In genomic region chr1:211514030-211514754, GRCh38 we compare ENCODE assay signal across 8 cellular contexts. TPM values are rescaled to one million over a fixed set of nuclear protein-coding genes. Genes with fewer than 3 reads are reported as not detected.
DNase-seq lines count a peak whose midpoint lies in the region; ATAC-seq, FAIRE-seq and TF ChIP-seq lines count a peak whose summit lies in the region.

No MANE protein-coding gene starts in this region.

- TF ChIP-seq POLR2A in suprapubic skin (IDR thresholded peaks at IDR 0.05): no peak

- H3K4me1 ChIP-seq in RWPE2 (ENCODE audit: insufficient read depth, poor library complexity, severe bottlenecking) (no peaks in the 10 kb centered on the region), foreskin keratinocyte (no peaks in the 10 kb centered on the region), suprapubic skin (peaks cover 26% of the 10 kb centered on the region)

- H3K9me3 ChIP-seq in RWPE2 (ENCODE audit: severe bottlenecking) (no peaks in the 10 kb centered on the region), suprapubic skin (no peaks in the 10 kb centered on the region)

- no peaks in the 10 kb centered on the region for H3K36me3 Mint-ChIP-seq in activated T-helper 17 cell treated with anti-CD3 and anti-CD28 coated beads, Interleukin-2, amount 50 U/mL, for 72 hours (ENCODE audit: low read depth)

- H3K36me3 ChIP-seq in H7 (replicated peaks; ENCODE audit: control insufficient read depth, insufficient read depth, low read length): no peaks in the 10 kb centered on the region
- H3K36me3 ChIP-seq in RWPE2 (ENCODE audit: low read depth): no peaks in the 10 kb centered on the region
- H3K36me3 ChIP-seq in suprapubic skin: no peaks in the 10 kb centered on the region

- peak; percentile 95 for DNase-seq in H7
- DNase-seq in LoVo (ENCODE audit: low spot score): peak; percentile 86
- peak; percentile 73 for DNase-seq in RWPE2 (ENCODE audit: low spot score)
- peak; percentile 56 to 79 for DNase-seq in foreskin keratinocyte
- DNase-seq in occipital lobe (lab: John Stamatoyannopoulos, UW): peak; percentile 69
- peak; percentile 86 to 87 for DNase-seq in suprapubic skin (ENCODE audit: low spot score in 2 of 2)

- H3K27ac Mint-ChIP-seq in activated T-helper 17 cell treated with anti-CD3 and anti-CD28 coated beads, Interleukin-2, amount 50 U/mL, for 72 hours: peak overlapping the region; percentile 50

- peak overlapping the region; percentile 79 for H3K4me3 Mint-ChIP-seq in activated T-helper 17 cell treated with anti-CD3 and anti-CD28 coated beads, Interleukin-2, amount 50 U/mL, for 72 hours

- ATAC-seq in RWPE2 (ENCODE audit: low read depth) (peak; percentile 85), foreskin keratinocyte (peak; percentile 81)
- ATAC-seq in activated T-helper 17 cell treated with anti-CD3 and anti-CD28 coated beads, Interleukin-2, amount 50 U/mL, for 72 hours (replicated peaks): peak; percentile 84

- peak; percentile 27 for FAIRE-seq in G401.6 (lab: Jason Lieb, UNC)

- TF ChIP-seq EP300 in suprapubic skin (IDR thresholded peaks at IDR 0.05): no peak

- H3K9me3 Mint-ChIP-seq in activated T-helper 17 cell treated with anti-CD3 and anti-CD28 coated beads, Interleukin-2, amount 50 U/mL, for 72 hours: no peaks in the 10 kb centered on the region

- no peaks in the 10 kb centered on the region for H3K27me3 Mint-ChIP-seq in activated T-helper 17 cell treated with anti-CD3 and anti-CD28 coated beads, Interleukin-2, amount 50 U/mL, for 72 hours

- H3K27ac ChIP-seq in RWPE2 (ENCODE audit: poor library complexity, severe bottlenecking): peak overlapping the region; percentile 31
- H3K27ac ChIP-seq in foreskin keratinocyte: no peak overlapping the region
- H3K27ac ChIP-seq in suprapubic skin: no peak overlapping the region

- WGBS in suprapubic skin: 52% methylated on average over 14 of the region's 28 CpGs

- peaks cover 7% of the 10 kb centered on the region for H3K27me3 ChIP-seq in H7 (ENCODE audit: control insufficient read depth, insufficient read depth, low read length)
- H3K27me3 ChIP-seq in RWPE2 (ENCODE audit: insufficient read depth, poor library complexity, severe bottlenecking): no peaks in the 10 kb centered on the region
- H3K27me3 ChIP-seq in foreskin keratinocyte: no peaks in the 10 kb centered on the region
- H3K27me3 ChIP-seq in suprapubic skin: no peaks in the 10 kb centered on the region

- TF ChIP-seq CTCF in RWPE2 (IDR thresholded peaks at IDR 0.05; ENCODE audit: poor library complexity, severe bottlenecking) (peak; percentile 71), foreskin keratinocyte (conservative IDR thresholded peaks at IDR 0.05) (peak; percentile 87), suprapubic skin (IDR thresholded peaks at IDR 0.05) (peak; percentile 51 to 70)

- peaks cover 12% of the 10 kb centered on the region for H3K4me1 Mint-ChIP-seq in activated T-helper 17 cell treated with anti-CD3 and anti-CD28 coated beads, Interleukin-2, amount 50 U/mL, for 72 hours

- H3K4me3 ChIP-seq in H7 (ENCODE audit: insufficient read depth, low read depth, low read length): no peak overlapping the region
- H3K4me3 ChIP-seq in RWPE2 (ENCODE audit: severe bottlenecking): no peak overlapping the region
- H3K4me3 ChIP-seq in suprapubic skin: no peak overlapping the region

RNA-seq across cellular contexts. Expression of gene RD3, which starts 22.2 kb away (rescaled TPM):
- total RNA-seq in H7 (2014; rRNA removed; shearing (Covaris generic)): 0.11 TPM in 1 of 2 replicates, not detected in the other
- total RNA-seq in activated T-helper 17 cell treated with anti-CD3 and anti-CD28 coated beads, Interleukin-2, amount 50 U/mL, for 72 hours: not detected
- total RNA-seq in foreskin keratinocyte (not detected in 2 replicates), occipital lobe (not detected), suprapubic skin (not detected)
- not detected in 2 replicates for polyA plus RNA-seq in foreskin keratinocyte
